In genomic region chr2:164994664-164995299, GRCh38 we compare ENCODE assay signal across 4 cellular contexts. TPM values are rescaled to one million over a fixed set of nuclear protein-coding genes. Genes with fewer than 3 reads are reported as not detected.
"Had no signal": no experiment of that assay in that cellular context is flagged by ENCODE, and none has a peak within 500 bp of the region (broad histone marks: within the 10 kb centered on the region; RNA-seq: fewer than 3 reads in every experiment).

No MANE protein-coding gene starts in this region.

RNA-seq across cellular contexts. Expression of gene SLC38A11, which starts 39.5 kb away (rescaled TPM):
- total RNA-seq: GM23248, H4, H7, HT1080 had no signal
- polyA plus RNA-seq: GM23248 had no signal
